Comparison of ENCODE assay signal across 8 cellular contexts in genomic region chrX:70030242-70030823, GRCh38. TPM values are rescaled to one million over a fixed set of nuclear protein-coding genes. Genes with fewer than 3 reads are reported as not detected.
DNase-seq lines count a peak whose midpoint lies in the region; ATAC-seq and TF ChIP-seq lines count a peak whose summit lies in the region.

No MANE protein-coding gene starts in this region.

- no peaks in the 10 kb centered on the region for H3K4me1 ChIP-seq in DOHH2 (ENCODE audit: control insufficient read depth, low read length)
- no peaks in the 10 kb centered on the region for H3K4me1 ChIP-seq in KMS-11 (ENCODE audit: low read depth, poor library complexity, severe bottlenecking)
- H3K4me1 ChIP-seq in SJCRH30 = no peaks in the 10 kb centered on the region

- no peaks in the 10 kb centered on the region for H3F3A ChIP-seq in DOHH2 (ENCODE audit: control insufficient read depth, insufficient read depth)

- DNase-seq in SJCRH30 (peak; percentile 43 to 78), brain microvascular endothelial cell (peak; percentile 31), iris pigment epithelial cell (ENCODE audit: low read depth) (peak; percentile 45)
- DNase-seq in stimulated activated CD4-positive, alpha-beta T cell treated with anti-CD3 and anti-CD28 coated beads, TNF-alpha, amount 100 ng/mL, for 24 hours (ENCODE audit: low read depth in 3 of 3) = peak in 2 of 3 experiments; percentile 0 to 7

- in situ Hi-C loops in brain microvascular endothelial cell (cut with HindIII; ENCODE audit: low pct_ligation_motif_present, low sequenced_read_pairs) = no loop called here

- no peaks in the 10 kb centered on the region for H3K9me2 ChIP-seq in DOHH2 (replicated peaks; ENCODE audit: control insufficient read depth, low read length)

- ATAC-seq in GM21447 (IDR thresholded peaks at IDR 0.05; ENCODE audit: unreplicated experiment) = peak; percentile 74
- no peak for ATAC-seq in HG02840 (IDR thresholded peaks at IDR 0.05; ENCODE audit: low FRiP score, unreplicated experiment)

- TF ChIP-seq CTCF in DOHH2 (IDR thresholded peaks at IDR 0.05; ENCODE audit: low read depth, low read length, poor library complexity, severe bottlenecking) = peak; percentile 68
- peak; percentile 76 for TF ChIP-seq CTCF in KMS-11 (conservative IDR thresholded peaks at IDR 0.05; ENCODE audit: low read depth, low read length)
- peak; percentile 85 for TF ChIP-seq CTCF in brain microvascular endothelial cell (IDR thresholded peaks at IDR 0.05; ENCODE audit: low read depth, low read length, missing control alignments)

- H3K9me3 ChIP-seq in DOHH2 (ENCODE audit: control insufficient read depth, insufficient read depth, low read length) = no peaks in the 10 kb centered on the region
- no peaks in the 10 kb centered on the region for H3K9me3 ChIP-seq in SJCRH30 (replicated peaks)

- H2AFZ ChIP-seq in KMS-11 (ENCODE audit: low read depth) = no peak overlapping the region

- H3K27ac ChIP-seq in DOHH2 (ENCODE audit: low read depth, low read length) (no peak overlapping the region), KMS-11 (no peak overlapping the region), SJCRH30 (no peak overlapping the region), brain microvascular endothelial cell (no peak overlapping the region)

- no peaks in the 10 kb centered on the region for H4K20me1 ChIP-seq in DOHH2 (ENCODE audit: control insufficient read depth, insufficient read depth, low read depth, low read length)
- no peaks in the 10 kb centered on the region for H4K20me1 ChIP-seq in KMS-11 (ENCODE audit: insufficient read depth)

- H3K9ac ChIP-seq in KMS-11 = no peak overlapping the region

- H3K79me2 ChIP-seq in DOHH2 (ENCODE audit: control insufficient read depth, low read length) (no peaks in the 10 kb centered on the region), KMS-11 (ENCODE audit: insufficient read depth, low read depth) (no peaks in the 10 kb centered on the region)

- H3K27me3 ChIP-seq in DOHH2 (ENCODE audit: control insufficient read depth, low read length) = no peaks in the 10 kb centered on the region
- no peaks in the 10 kb centered on the region for H3K27me3 ChIP-seq in KMS-11 (ENCODE audit: insufficient read depth, low read depth)
- H3K27me3 ChIP-seq in SJCRH30 = no peaks in the 10 kb centered on the region
- no peaks in the 10 kb centered on the region for H3K27me3 ChIP-seq in brain microvascular endothelial cell (replicated peaks)

- H3K36me3 ChIP-seq in DOHH2 (ENCODE audit: control insufficient read depth, low read length) (no peaks in the 10 kb centered on the region), KMS-11 (ENCODE audit: insufficient read depth) (no peaks in the 10 kb centered on the region), SJCRH30 (no peaks in the 10 kb centered on the region), brain microvascular endothelial cell (replicated peaks) (no peaks in the 10 kb centered on the region)

- H3K4me2 ChIP-seq in DOHH2 (ENCODE audit: low read length) (no peak overlapping the region), KMS-11 (no peak overlapping the region)

- H3K4me3 ChIP-seq in DOHH2 (ENCODE audit: low read length) (no peak overlapping the region), KMS-11 (IDR thresholded peaks at IDR 0.05; ENCODE audit: insufficient read depth, low read depth, low read length) (no peak overlapping the region), SJCRH30 (no peak overlapping the region), brain microvascular endothelial cell (ENCODE audit: low read depth, low read length) (no peak overlapping the region)

RNA-seq across cellular contexts. Expression of gene AWAT2, which starts 19.4 kb away (rescaled TPM):
- total RNA-seq in SJCRH30 (2014; rRNA removed; shearing (Covaris generic)) = not detected in 2 replicates

RNA-seq across cellular contexts. Expression of gene OTUD6A, which starts 31.9 kb away (rescaled TPM):
- total RNA-seq in SJCRH30 (2014; rRNA removed; shearing (Covaris generic)) = not detected in 2 replicates

Comparison
In these comparisons a context has a peak if more than half of its experiments do, and no peak if none do; other contexts are left out.
1. DNase-seq: peak in every context shown above with its lines; median percentile 60 in SJCRH30; 45 in iris pigment epithelial cell; 31 in brain microvascular endothelial cell; 4 in stimulated activated CD4-positive, alpha-beta T cell treated with anti-CD3 and anti-CD28 coated beads, TNF-alpha, amount 100 ng/mL, for 24 hours.